Comparison of ENCODE assay signal across 10 cellular contexts in genomic region chr2:237980087-237980486, GRCh38. TPM values are rescaled to one million over a fixed set of nuclear protein-coding genes. Genes with fewer than 3 reads are reported as not detected.
DNase-seq lines count a peak whose midpoint lies in the region; ATAC-seq and TF ChIP-seq lines count a peak whose summit lies in the region.
"Had no signal": no experiment of that assay in that cellular context is flagged by ENCODE, and none has a peak within 500 bp of the region (broad histone marks: within the 10 kb centered on the region; RNA-seq: fewer than 3 reads in every experiment).

No MANE protein-coding gene starts in this region.

- H2AFZ ChIP-seq in GM23338 (no peak overlapping the region), OCI-LY1 (ENCODE audit: low read length) (no peak overlapping the region)

- H3F3A ChIP-seq in GM23338 (replicated peaks; ENCODE audit: low read depth) (no peaks in the 10 kb centered on the region), OCI-LY1 (ENCODE audit: insufficient read depth, low read length) (no peaks in the 10 kb centered on the region)

- intact Hi-C loops in body of pancreas (cut with DNase I) = no loop called here

- DNase-seq in GM23338 (ENCODE audit: low spot score) (no peak), dermis blood vessel endothelial cell (peak; percentile 57), neural crest cell (ENCODE audit: low read depth, low spot score) (no peak), body of pancreas (no peak), SK-N-DZ (ENCODE audit: low spot score) (no peak), NCI-H748 treated with DMSO at 0.1 percent for 48 hours (lab: John Stamatoyannopoulos, UW) (no peak)
- DNase-seq: GOT3, NCI-H2081 treated with DMSO at 0.1 percent for 48 hours had no signal

- TF ChIP-seq POLR2A in body of pancreas (IDR thresholded peaks at IDR 0.05) = no peak

- H3K79me2 ChIP-seq in GM23338 (replicated peaks; ENCODE audit: insufficient read depth) (peaks cover 88% of the 10 kb centered on the region), OCI-LY1 (ENCODE audit: insufficient read depth, low read length) (no peaks in the 10 kb centered on the region)

- ATAC-seq in GM23338 (peak; percentile 23), body of pancreas (no peak)
- ATAC-seq: sciatic nerve had no signal

- H3K4me2 ChIP-seq in GM23338 (no peak overlapping the region), OCI-LY1 (ENCODE audit: low read length) (no peak overlapping the region)

- TF ChIP-seq CTCF in GM23338 (conservative IDR thresholded peaks at IDR 0.05; ENCODE audit: low read depth in 2 of 2) (no peak), OCI-LY1 (IDR thresholded peaks at IDR 0.05; ENCODE audit: low read length) (no peak), neural crest cell (conservative IDR thresholded peaks at IDR 0.05) (no peak), body of pancreas (IDR thresholded peaks at IDR 0.05) (no peak)

- H3K36me3 ChIP-seq in GM23338 (ENCODE audit: insufficient read depth) = no peaks in the 10 kb centered on the region
- peaks cover 7% of the 10 kb centered on the region; the same call in 1 of the 2 replicates for H3K36me3 ChIP-seq in OCI-LY1 (ENCODE audit: insufficient read depth, low read length)
- no peaks in the 10 kb centered on the region for H3K36me3 ChIP-seq in body of pancreas (replicated peaks in 1 of 2; ENCODE audit: insufficient read depth in 1 of 2, low read depth in 2 of 2)

- H3K27me3 Mint-ChIP-seq in GM23338 (ENCODE audit: insufficient read depth, low read depth, poor library complexity) = peaks cover 9% of the 10 kb centered on the region
- no peaks in the 10 kb centered on the region for H3K27me3 Mint-ChIP-seq in neural crest cell (ENCODE audit: low read depth)

- H3K9me3 ChIP-seq in OCI-LY1 (ENCODE audit: low read length) (no peaks in the 10 kb centered on the region), body of pancreas (no peaks in the 10 kb centered on the region)

- H3K27ac Mint-ChIP-seq in GM23338 (0 out of 2 replicates have a peak overlapping the region, but pooled peaks have one; percentile 84), neural crest cell (ENCODE audit: unreplicated experiment) (peak overlapping the region; percentile 94)

- H3K9me3 Mint-ChIP-seq in GM23338 (no peaks in the 10 kb centered on the region), neural crest cell (no peaks in the 10 kb centered on the region)

- H3K27ac ChIP-seq in GM23338 (ENCODE audit: low read depth) = no peak overlapping the region
- H3K27ac ChIP-seq in OCI-LY1 (ENCODE audit: low read depth, low read length, poor library complexity, severe bottlenecking) = peak overlapping the region; percentile 35
- no peak overlapping the region for H3K27ac ChIP-seq in body of pancreas

- H3K36me3 Mint-ChIP-seq in GM23338 (ENCODE audit: low read depth) (peaks cover 15% of the 10 kb centered on the region), neural crest cell (ENCODE audit: low read depth) (peaks cover under 1% of the 10 kb centered on the region)

- H3K4me1 ChIP-seq in GM23338 (ENCODE audit: insufficient read depth) (no peaks in the 10 kb centered on the region; the same call in 1 of the 2 replicates), OCI-LY1 (ENCODE audit: insufficient read depth, low read length, severe bottlenecking) (peaks cover 38% of the 10 kb centered on the region), body of pancreas (peaks cover 48% of the 10 kb centered on the region)

- WGBS in body of pancreas, 2 donors = 55 to 57% methylated on average over 1 of the region's 1 CpG

- H3K4me3 Mint-ChIP-seq in GM23338 = no peak overlapping the region
- H3K4me3 Mint-ChIP-seq in neural crest cell = no peak overlapping the region

- H3K9me2 ChIP-seq in GM23338 (ENCODE audit: insufficient read depth) (no peaks in the 10 kb centered on the region), OCI-LY1 (ENCODE audit: low read depth, low read length) (no peaks in the 10 kb centered on the region)

- no peak overlapping the region for H3K4me3 ChIP-seq in GM23338
- H3K4me3 ChIP-seq in OCI-LY1 (ENCODE audit: low read depth, low read length, poor library complexity, severe bottlenecking) = no peak overlapping the region
- no peak overlapping the region for H3K4me3 ChIP-seq in body of pancreas

- H3K27me3 ChIP-seq in GM23338 (ENCODE audit: insufficient read depth) = no peaks in the 10 kb centered on the region
- no peaks in the 10 kb centered on the region for H3K27me3 ChIP-seq in OCI-LY1 (ENCODE audit: insufficient read depth, low read length)
- no peaks in the 10 kb centered on the region for H3K27me3 ChIP-seq in body of pancreas

- no peak overlapping the region for H3K9ac ChIP-seq in OCI-LY1 (ENCODE audit: low read length)

- peaks cover 35% of the 10 kb centered on the region for H3K4me1 Mint-ChIP-seq in GM23338
- H3K4me1 Mint-ChIP-seq in neural crest cell = peaks cover 46% of the 10 kb centered on the region

- peaks cover 29% of the 10 kb centered on the region for H4K20me1 ChIP-seq in GM23338 (replicated peaks; ENCODE audit: insufficient read depth)
- H4K20me1 ChIP-seq in OCI-LY1 (ENCODE audit: insufficient read depth, low read length) = no peaks in the 10 kb centered on the region

TF ChIP-seq in GM23338, 12 proteins besides CTCF, POLR2A, EP300 and RAD21:
- TF ChIP-seq REST (IDR thresholded peaks at IDR 0.05; ENCODE audit: unreplicated experiment) = no peak
TF ChIP-seq in GM23338: peak in this region for 0.

RNA-seq across cellular contexts. Expression of gene UBE2F, which starts 13.3 kb away (rescaled TPM):
- 56.7 and 106 TPM in 2 replicates for total RNA-seq in GM23338 (2014; rRNA removed; shearing (Covaris generic))
- 91.3 and 98.2 TPM in 2 replicates for polyA plus RNA-seq in GM23338 (2016; fragmentation: Nextera tagmentation; extraction: Ambion mirVana)
- total RNA-seq in dermis blood vessel endothelial cell = 59.0 and 59.4 TPM in 2 replicates
- 56.8 and 62.3 TPM in 2 replicates for total RNA-seq in neural crest cell
- total RNA-seq in body of pancreas = 10 to 100 TPM; 67.7 to 69.9 TPM
- 86.8 and 105 TPM in 2 replicates for polyA plus RNA-seq in SK-N-DZ (2014; cell fraction: cytosol; rRNA removed)
- polyA plus RNA-seq in SK-N-DZ (2014; cell fraction: nucleus; rRNA removed) = 52.7 and 56.0 TPM in 2 replicates
